ENCODE assay signal across 14 cellular contexts in the genomic region with DNA sequence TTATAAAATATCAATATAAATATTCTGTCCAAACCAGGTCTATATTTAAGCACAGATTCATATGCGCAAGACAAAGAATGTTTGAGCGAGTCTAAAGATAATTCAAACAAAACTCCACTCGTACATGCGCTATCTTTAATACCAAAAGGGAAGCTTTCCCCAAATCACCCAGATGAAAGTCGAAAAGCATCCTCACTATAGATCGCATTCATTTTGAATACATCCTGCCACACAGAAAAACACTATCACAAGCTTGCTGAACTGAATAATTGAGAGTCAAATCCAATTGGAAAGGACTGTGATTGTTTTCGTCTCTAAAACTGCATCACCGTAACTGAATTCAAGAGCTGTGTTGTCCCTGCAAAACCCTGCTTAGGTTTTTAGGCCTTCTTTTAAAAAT. TPM values are rescaled to one million over a fixed set of nuclear protein-coding genes. Genes with fewer than 3 reads are reported as not detected.
DNase-seq lines count a peak whose midpoint lies in the region; ATAC-seq, FAIRE-seq and TF ChIP-seq lines count a peak whose summit lies in the region.
"Had no signal": no experiment of that assay in that cellular context is flagged by ENCODE, and none has a peak within 500 bp of the region (broad histone marks: within the 10 kb centered on the region; RNA-seq: fewer than 3 reads in every experiment).

No MANE protein-coding gene starts in this region.

- no peak for ATAC-seq in activated naive CD8-positive, alpha-beta T cell treated with anti-CD3 and anti-CD28 coated beads, Interleukin-2, amount 50 U/mL, for 24 hours

- peak overlapping the region; percentile 93 for H3K27ac Mint-ChIP-seq in activated naive CD8-positive, alpha-beta T cell treated with anti-CD3 and anti-CD28 coated beads, Interleukin-2, amount 50 U/mL, for 24 hours

- no peaks in the 10 kb centered on the region for H3K27me3 Mint-ChIP-seq in activated naive CD8-positive, alpha-beta T cell treated with anti-CD3 and anti-CD28 coated beads, Interleukin-2, amount 50 U/mL, for 24 hours

- no peaks in the 10 kb centered on the region for H3K9me3 Mint-ChIP-seq in activated naive CD8-positive, alpha-beta T cell treated with anti-CD3 and anti-CD28 coated beads, Interleukin-2, amount 50 U/mL, for 24 hours

- no peaks in the 10 kb centered on the region for H3K27me3 ChIP-seq in Karpas-422 (ENCODE audit: low read length)
- no peaks in the 10 kb centered on the region for H3K27me3 ChIP-seq in skeletal muscle tissue (ENCODE audit: control insufficient read depth in 3 of 3, insufficient read depth in 3 of 3, low read length in 3 of 3)
- no peaks in the 10 kb centered on the region for H3K27me3 ChIP-seq in esophagus squamous epithelium
- H3K27me3 ChIP-seq: breast epithelium, transverse colon had no signal

- H2AFZ ChIP-seq in Karpas-422 (ENCODE audit: low read length): peak overlapping the region; percentile 86; the same call in 1 of the 2 replicates

- H3K36me3 Mint-ChIP-seq in activated naive CD8-positive, alpha-beta T cell treated with anti-CD3 and anti-CD28 coated beads, Interleukin-2, amount 50 U/mL, for 24 hours (ENCODE audit: low read depth): peaks cover 8% of the 10 kb centered on the region

- no peak for TF ChIP-seq CTCF in esophagus squamous epithelium (IDR thresholded peaks at IDR 0.05)

- FAIRE-seq in GM12891 (lab: Jason Lieb, UNC): peak; percentile 41

- peaks cover 26% of the 10 kb centered on the region for H3K4me1 Mint-ChIP-seq in activated naive CD8-positive, alpha-beta T cell treated with anti-CD3 and anti-CD28 coated beads, Interleukin-2, amount 50 U/mL, for 24 hours

- no peaks in the 10 kb centered on the region for H3K9me2 ChIP-seq in Karpas-422 (replicated peaks; ENCODE audit: insufficient read depth, low read length)

- no peak for DNase-seq in GM12891 (ENCODE audit: insufficient read length, low spot score)
- peak; percentile 64 for DNase-seq in Karpas-422
- no peak for DNase-seq in activated naive CD8-positive, alpha-beta T cell treated with anti-CD3 and anti-CD28 coated beads, Interleukin-2, amount 50 U/mL, for 24 hours
- DNase-seq in hippocampal formation (lab: John Stamatoyannopoulos, UW): no peak
- DNase-seq in esophagus squamous epithelium (lab: John Stamatoyannopoulos, UW): no peak
- no peak for DNase-seq in DMS 273 treated with DMSO at 0.1 percent for 48 hours (lab: John Stamatoyannopoulos, UW)
- DNase-seq: GOT3, NCI-H526, nucleus accumbens had no signal

- no peaks in the 10 kb centered on the region for H4K20me1 ChIP-seq in Karpas-422 (ENCODE audit: insufficient read depth, low read depth, low read length)

- H3K4me3 ChIP-seq in Karpas-422 (ENCODE audit: low read length) (peak overlapping the region; percentile 68), skeletal muscle tissue (ENCODE audit: low read length in 3 of 3) (no peak overlapping the region), esophagus squamous epithelium (peak overlapping the region in 1 of 4 donors; percentile 50)

- H3K9me3 ChIP-seq in Karpas-422 (ENCODE audit: low read length) (no peaks in the 10 kb centered on the region), skeletal muscle tissue (ENCODE audit: control insufficient read depth in 3 of 3, low read length in 3 of 3) (no peaks in the 10 kb centered on the region), esophagus squamous epithelium (no peaks in the 10 kb centered on the region)
- H3K9me3 ChIP-seq: breast epithelium, transverse colon had no signal

- H3K79me2 ChIP-seq in Karpas-422 (ENCODE audit: low read length): no peaks in the 10 kb centered on the region

- H3K9ac ChIP-seq in Karpas-422 (ENCODE audit: low read length): peak overlapping the region; percentile 65
- H3K9ac ChIP-seq in skeletal muscle tissue (ENCODE audit: low read depth in 1 of 3, low read length in 3 of 3): no peak overlapping the region

- H3K4me3 Mint-ChIP-seq in activated naive CD8-positive, alpha-beta T cell treated with anti-CD3 and anti-CD28 coated beads, Interleukin-2, amount 50 U/mL, for 24 hours: peak overlapping the region; percentile 88

- H3K4me2 ChIP-seq in Karpas-422 (ENCODE audit: low read depth, low read length, poor library complexity, severe bottlenecking): peak overlapping the region; percentile 78

- intact Hi-C loops in esophagus squamous epithelium (cut with DNase I): no loop called here

- H3K36me3 ChIP-seq in Karpas-422 (ENCODE audit: insufficient read depth, low read length) (no peaks in the 10 kb centered on the region), skeletal muscle tissue (ENCODE audit: control insufficient read depth in 3 of 3, insufficient read depth in 3 of 3, low read length in 3 of 3) (no peaks in the 10 kb centered on the region), esophagus squamous epithelium (no peaks in the 10 kb centered on the region)
- H3K36me3 ChIP-seq: breast epithelium, transverse colon had no signal

- 66 to 86% methylated on average over 8 of the region's 8 CpGs for WGBS in esophagus squamous epithelium, 2 donors

- H3K4me1 ChIP-seq in Karpas-422 (ENCODE audit: low read length): peaks cover 18% of the 10 kb centered on the region; the same call in 1 of the 2 replicates
- H3K4me1 ChIP-seq in skeletal muscle tissue (ENCODE audit: control insufficient read depth in 3 of 3, insufficient read depth in 3 of 3, low read length in 3 of 3): no peaks in the 10 kb centered on the region
- H3K4me1 ChIP-seq in esophagus squamous epithelium: no peaks in the 10 kb centered on the region
- H3K4me1 ChIP-seq: breast epithelium, transverse colon had no signal

- TF ChIP-seq POLR2A in GM12891 (IDR thresholded peaks at IDR 0.05; ENCODE audit: low read depth, low read length) (peak; percentile 54; the same call in 1 of the 2 replicates), esophagus squamous epithelium (IDR thresholded peaks at IDR 0.05) (no peak)

- H3K27ac ChIP-seq in Karpas-422 (ENCODE audit: low read length): peak overlapping the region; percentile 85
- H3K27ac ChIP-seq in skeletal muscle tissue (ENCODE audit: low read depth, low read length): peak overlapping the region; percentile 11
- peak overlapping the region in 2 of 4 donors; percentile 36 to 70 for H3K27ac ChIP-seq in esophagus squamous epithelium
- H3K27ac ChIP-seq: breast epithelium had no signal

TF ChIP-seq in GM12891, 5 proteins besides CTCF, POLR2A, EP300 and RAD21:
- TF ChIP-seq POU2F2 (IDR thresholded peaks at IDR 0.05; ENCODE audit: low read depth, low read length) (no peak), POLR2AphosphoS5 (IDR thresholded peaks at IDR 0.05; ENCODE audit: low read depth, low read length) (0 out of 2 replicates have a peak, but pooled peaks have one; percentile 62), PAX5 (IDR thresholded peaks at IDR 0.05; ENCODE audit: insufficient read depth, low read length, severe bottlenecking) (no peak), TAF1 (IDR thresholded peaks at IDR 0.05; ENCODE audit: low read depth, low read length) (no peak), SPI1 (IDR thresholded peaks at IDR 0.05; ENCODE audit: low read depth, low read length) (no peak)
TF ChIP-seq in GM12891: peak in this region for 1.

RNA-seq across cellular contexts. Expression of a gene that starts 0.7 kb away (rescaled TPM):
- 8.9 TPM for polyA plus RNA-seq in GM12891 (2012; ENCODE audit: low read depth, missing spikeins)
- 0.30 and 1.5 TPM in 2 replicates for total RNA-seq in Karpas-422 (2014; rRNA removed; shearing (Covaris generic); ENCODE audit: low replicate concordance)
- 0.52 TPM for total RNA-seq in skeletal muscle tissue
- total RNA-seq in esophagus squamous epithelium: 1 to 10 TPM in 1 of 4 donors, under 1 TPM in 2, not detected in 1; 0.31 to 1.6 (median 0.57) TPM
- total RNA-seq: Daoy, kidney epithelial cell had no signal
